In genomic region chr22:38823076-38823475, GRCh38 we compare ENCODE assay signal across 1 cellular context.
TF ChIP-seq lines count a peak whose summit lies in the region.

No MANE protein-coding gene starts in this region.

TF ChIP-seq in GM23338, 12 proteins besides CTCF, POLR2A, EP300 and RAD21:
- no peak for TF ChIP-seq ZNF462 (CRISPR knock-in tag; IDR thresholded peaks at IDR 0.05)
- no peak for TF ChIP-seq EZH2phosphoT487 (IDR thresholded peaks at IDR 0.05; ENCODE audit: unreplicated experiment)
- TF ChIP-seq ZNF331 (CRISPR knock-in tag; IDR thresholded peaks at IDR 0.05; ENCODE audit: low read depth), result no peak
- no peak for TF ChIP-seq POLR2AphosphoS5 (IDR thresholded peaks at IDR 0.05; ENCODE audit: low read depth)
- no peak for TF ChIP-seq EZH2 (IDR thresholded peaks at IDR 0.05; ENCODE audit: low read depth, unreplicated experiment)
- TF ChIP-seq CREB1 (CRISPR knock-in tag; IDR thresholded peaks at IDR 0.05; ENCODE audit: low read depth), result no peak
- TF ChIP-seq STAT1 (IDR thresholded peaks at IDR 0.05; ENCODE audit: unreplicated experiment), result no peak
- no peak for TF ChIP-seq ETS1 (IDR thresholded peaks at IDR 0.05)
- no peak for TF ChIP-seq NANOG (IDR thresholded peaks at IDR 0.05; ENCODE audit: borderline replicate concordance)
